Comparison of ENCODE assay signal across 20 cellular contexts in the genomic region with DNA sequence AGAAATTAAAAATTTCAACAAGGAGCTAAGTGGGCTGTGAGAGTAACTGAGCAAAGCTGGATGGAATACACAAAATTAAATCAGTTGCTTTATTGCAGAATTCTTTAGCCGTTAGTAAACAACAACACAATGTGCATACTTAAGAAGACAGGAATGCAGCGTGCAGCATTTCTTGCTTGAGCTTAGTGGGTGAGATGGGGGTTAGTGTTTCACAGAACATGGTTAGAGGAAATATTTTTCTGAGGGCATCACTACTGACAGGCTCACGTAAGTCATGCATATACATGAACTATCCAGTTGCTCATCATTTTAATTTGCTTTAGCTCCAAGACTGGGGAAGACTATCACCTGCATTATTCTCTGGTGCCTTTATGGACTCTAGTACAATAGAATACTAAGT.
DNase-seq lines count a peak whose midpoint lies in the region; ATAC-seq and TF ChIP-seq lines count a peak whose summit lies in the region.
"Had no signal": no experiment of that assay in that cellular context is flagged by ENCODE, and none has a peak within 500 bp of the region (broad histone marks: within the 10 kb centered on the region; RNA-seq: fewer than 3 reads in every experiment).

No MANE protein-coding gene starts in this region.

- H3K79me2 ChIP-seq in PC-3 (ENCODE audit: low read length) (no peaks in the 10 kb centered on the region), osteoblast (ENCODE audit: insufficient read depth, low read length) (no peaks in the 10 kb centered on the region)

- POLR2A ChIA-PET in PC-3 (lab: Charles Lee; ENCODE audit: unreplicated experiment): no interaction called here

- no peaks in the 10 kb centered on the region for H3K9me3 ChIP-seq in PC-3 (ENCODE audit: low read length)
- H3K9me3 ChIP-seq in osteoblast (ENCODE audit: low read depth, low read length): no peaks in the 10 kb centered on the region

- H3K9me2 ChIP-seq in PC-3 (replicated peaks; ENCODE audit: low read length): no peaks in the 10 kb centered on the region

- H3F3A ChIP-seq in PC-3 (ENCODE audit: low read length, unreplicated experiment): peaks cover 10% of the 10 kb centered on the region

- peak; percentile 88 for DNase-seq in ELR (ENCODE audit: low read depth)
- DNase-seq in PC-3: peak; percentile 20
- peak; percentile 12 for DNase-seq in epithelial cell of prostate (ENCODE audit: low read depth, low spot score)
- DNase-seq in osteoblast (ENCODE audit: insufficient read length, low spot score, missing footprints): no peak
- DNase-seq in stimulated activated CD4-positive, alpha-beta T cell treated with anti-CD3 and anti-CD28 coated beads, Interleukin-4, amount 100 ng/mL, for 4 hours: no peak
- DNase-seq in NCI-H1930 (lab: John Stamatoyannopoulos, UW): no peak
- DNase-seq in SW480 (ENCODE audit: low spot score): no peak
- DNase-seq: activated CD8-positive, alpha-beta memory T cell treated with anti-CD3 and anti-CD28 coated beads for 24 hours; activated naive CD4-positive, alpha-beta T cell treated with anti-CD3 and anti-CD28 coated beads, Interleukin-2, amount 50 U/mL, for 16 hours; activated T-cell treated with anti-CD3 and anti-CD28 coated beads, Interleukin-2, amount 50 U/mL, for 48 hours; AML-193; heart right ventricle; immature natural killer cell; NCI-H1417 treated with DMSO at 0.1 percent for 48 hours; NCI-H2171; NCI-H774; PC-9; retina; T-helper 2 cell had no signal

- no peak for TF ChIP-seq CTCF in PC-3 (conservative IDR thresholded peaks at IDR 0.05; ENCODE audit: low read depth, low read length)
- TF ChIP-seq CTCF in osteoblast (IDR thresholded peaks at IDR 0.05; ENCODE audit: extremely low read depth, low read depth, low read length): no peak

- H3K27me3 ChIP-seq in PC-3 (ENCODE audit: low read length): no peaks in the 10 kb centered on the region
- H3K27me3 ChIP-seq in osteoblast (ENCODE audit: insufficient read depth, low read length): no peaks in the 10 kb centered on the region
- H3K27me3 ChIP-seq: heart right ventricle had no signal

- peaks cover 30% of the 10 kb centered on the region for H3K4me1 ChIP-seq in PC-3 (ENCODE audit: insufficient read depth, low read length)
- peaks cover 43% of the 10 kb centered on the region for H3K4me1 ChIP-seq in osteoblast (ENCODE audit: insufficient read depth, low read length)

- no peak overlapping the region for H3K9ac ChIP-seq in PC-3 (ENCODE audit: low read length)

- CTCF ChIA-PET in PC-3 (lab: Charles Lee): no interaction called here

- intact Hi-C loops in PC-3 (cut with micrococcal nuclease): no loop called here

- H3K4me2 ChIP-seq in PC-3 (ENCODE audit: low read length) (no peak overlapping the region), osteoblast (ENCODE audit: insufficient read depth, low read length) (no peak overlapping the region)
- H3K4me2 ChIP-seq: PC-9 had no signal

- no peaks in the 10 kb centered on the region for H3K36me3 ChIP-seq in PC-3 (ENCODE audit: low read depth, low read length)
- no peaks in the 10 kb centered on the region for H3K36me3 ChIP-seq in osteoblast (ENCODE audit: insufficient read depth, low read length)
- H3K36me3 ChIP-seq: heart right ventricle had no signal

- H2AFZ ChIP-seq in PC-3 (ENCODE audit: low read length) (no peak overlapping the region), osteoblast (ENCODE audit: low read length) (no peak overlapping the region)
- H2AFZ ChIP-seq: PC-9 had no signal

- H3K4me3 ChIP-seq in PC-3 (ENCODE audit: low read length) (no peak overlapping the region), osteoblast (ENCODE audit: insufficient read depth, low read length) (no peak overlapping the region)
- H3K4me3 ChIP-seq: heart right ventricle, PC-9 had no signal

- ATAC-seq in PC-3 (no peak), GM21381 (IDR thresholded peaks at IDR 0.05; ENCODE audit: unreplicated experiment) (no peak)
- ATAC-seq: heart right ventricle had no signal

- BruUV-seq in PC-3 (replicated peaks; lab: Mats Ljungman, UMichigan): no TSS peak

- H3K27ac ChIP-seq in PC-3 (ENCODE audit: low read length) (no peak overlapping the region), epithelial cell of prostate (no peak overlapping the region), osteoblast (ENCODE audit: low read depth, low read length) (peak overlapping the region; percentile 27)
- H3K27ac ChIP-seq: heart right ventricle, PC-9 had no signal

- no peaks in the 10 kb centered on the region for H4K20me1 ChIP-seq in PC-3 (ENCODE audit: low read length)
- no peaks in the 10 kb centered on the region for H4K20me1 ChIP-seq in osteoblast (ENCODE audit: insufficient read depth, low read length)

Comparison
In these comparisons a context has a peak if more than half of its experiments do, and no peak if none do; other contexts are left out.
1. DNase-seq: peak in ELR (single experiment), PC-3 (single experiment) and epithelial cell of prostate (single experiment); none in osteoblast (single experiment), stimulated activated CD4-positive, alpha-beta T cell treated with anti-CD3 and anti-CD28 coated beads, Interleukin-4, amount 100 ng/mL, for 4 hours (0 of 2), NCI-H1930 (0 of 2) and SW480 (single experiment).